In the genomic region with DNA sequence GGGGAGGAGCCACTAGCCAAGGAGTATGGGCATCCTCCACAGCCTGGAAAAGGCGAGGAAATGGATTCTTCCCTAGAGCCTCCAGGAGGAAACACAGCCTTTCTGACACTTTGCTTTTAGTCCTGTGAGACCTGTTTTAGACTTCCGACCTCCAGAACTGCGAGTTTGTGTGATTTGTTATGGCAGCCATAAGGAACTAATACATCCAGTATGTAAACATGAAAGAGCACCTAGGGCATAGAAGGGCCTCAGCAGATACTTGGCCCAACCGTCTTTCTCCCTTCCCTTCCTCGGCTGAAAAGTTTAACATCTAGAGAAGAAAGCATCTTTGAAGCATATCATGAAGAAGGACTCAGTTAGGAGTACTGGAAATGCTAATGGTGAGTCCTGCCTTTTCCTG, we compare ENCODE assay signal across 1 cellular context.
A peak's percentile ranks its signal among the peaks of the same experiment; 100 is the strongest.
TF ChIP-seq lines count a peak whose summit lies in the region.

No MANE protein-coding gene starts in this region.

TF ChIP-seq in HepG2, 621 proteins besides CTCF, POLR2A, EP300 and RAD21:
- TF ChIP-seq ZNF12 (CRISPR knock-in tag; IDR thresholded peaks at IDR 0.05) = peak; percentile 90
- no peak for TF ChIP-seq ARID3A (IDR thresholded peaks at IDR 0.05; ENCODE audit: low read depth, low read length)
- TF ChIP-seq HDAC6 (IDR thresholded peaks at IDR 0.05; ENCODE audit: low read depth, low read length) = no peak
